ENCODE assay signal across 1 cellular context in genomic region chr2:46296840-46297545, GRCh38.
TF ChIP-seq lines count a peak whose summit lies in the region.

TSS of gene EPAS1 (plus strand) at chr2:46297407. CDS start at chr2:46297912, 505 bp downstream.

TF ChIP-seq in HepG2, 621 proteins besides CTCF, POLR2A, EP300 and RAD21 (continued from another document and continues in another):
- TF ChIP-seq ZNF563 (CRISPR knock-in tag; IDR thresholded peaks at IDR 0.05) (peak; percentile 82), MED13 (CRISPR knock-in tag; IDR thresholded peaks at IDR 0.05) (no peak; the same call in 1 of the 2 replicates), MLX (CRISPR knock-in tag; IDR thresholded peaks at IDR 0.05) (no peak), TEAD3 (CRISPR knock-in tag; optimal IDR thresholded peaks at IDR 0.05; ENCODE audit: borderline replicate concordance) (peak; percentile 18), HDAC1 (CRISPR knock-in tag; IDR thresholded peaks at IDR 0.05) (peak; percentile 38; the same call in 1 of the 2 replicates), SALL1 (CRISPR knock-in tag; IDR thresholded peaks at IDR 0.05) (peak; percentile 90), HINFP (CRISPR knock-in tag; IDR thresholded peaks at IDR 0.05; ENCODE audit: low read depth) (no peak), HOXA7 (CRISPR knock-in tag; IDR thresholded peaks at IDR 0.05) (no peak), ZNF598 (CRISPR knock-in tag; IDR thresholded peaks at IDR 0.05; ENCODE audit: borderline replicate concordance) (peak; percentile 72; the same call in 1 of the 2 replicates), ZBTB43 (CRISPR knock-in tag; conservative IDR thresholded peaks at IDR 0.05) (0 out of 2 replicates have a peak, but pooled peaks have one; percentile 26), RERE (CRISPR knock-in tag; IDR thresholded peaks at IDR 0.05; ENCODE audit: low read depth) (no peak), ZNF547 (CRISPR knock-in tag; IDR thresholded peaks at IDR 0.05) (peak; percentile 78; the same call in 1 of the 2 replicates), ZBTB42 (CRISPR knock-in tag; IDR thresholded peaks at IDR 0.05) (peak; percentile 57; the same call in 1 of the 2 replicates), MEIS1 (CRISPR knock-in tag; IDR thresholded peaks at IDR 0.05; ENCODE audit: borderline replicate concordance) (no peak), KLF6 (CRISPR knock-in tag; IDR thresholded peaks at IDR 0.05) (peak; percentile 90; the same call in 1 of the 2 replicates), THAP11 (CRISPR knock-in tag; IDR thresholded peaks at IDR 0.05) (peak; percentile 40), FOXO1 (CRISPR knock-in tag; IDR thresholded peaks at IDR 0.05) (peak; percentile 93), AGO2 (optimal IDR thresholded peaks at IDR 0.05; ENCODE audit: low read depth, low read length) (no peak), MAFK (conservative IDR thresholded peaks at IDR 0.05 in 1 of 2, IDR thresholded peaks at IDR 0.05 in 1 of 2; ENCODE audit: low read length in 2 of 2) (no peak), KMT2B (CRISPR knock-in tag; IDR thresholded peaks at IDR 0.05) (peak; percentile 60; the same call in 1 of the 2 replicates), RXRB (CRISPR knock-in tag; IDR thresholded peaks at IDR 0.05; ENCODE audit: borderline replicate concordance) (peak; percentile 81; the same call in 1 of the 2 replicates), LCORL (IDR thresholded peaks at IDR 0.05) (no peak), LCORL (CRISPR knock-in tag; IDR thresholded peaks at IDR 0.05) (peak; percentile 75), GMEB1 (CRISPR knock-in tag; IDR thresholded peaks at IDR 0.05; ENCODE audit: borderline replicate concordance) (peak; percentile 37), ZNF790 (CRISPR knock-in tag; IDR thresholded peaks at IDR 0.05; ENCODE audit: borderline replicate concordance) (no peak; the same call in 1 of the 2 replicates), ZNF777 (CRISPR knock-in tag; IDR thresholded peaks at IDR 0.05) (peak; percentile 97), MBD4 (IDR thresholded peaks at IDR 0.05; ENCODE audit: borderline replicate concordance, low read length) (no peak), SOX5 (CRISPR knock-in tag; IDR thresholded peaks at IDR 0.05; ENCODE audit: borderline replicate concordance) (peak; percentile 32; the same call in 1 of the 2 replicates), CEBPG (CRISPR knock-in tag; IDR thresholded peaks at IDR 0.05) (peak; percentile 55), IRF1 (CRISPR knock-in tag; IDR thresholded peaks at IDR 0.05; ENCODE audit: low read depth) (no peak), ATF4 (CRISPR knock-in tag; IDR thresholded peaks at IDR 0.05) (0 out of 4 replicates have a peak, but pooled peaks of 1 of the 2 experiments have one; percentile 5), TCF12 (IDR thresholded peaks at IDR 0.05) (no peak), TCF12 (CRISPR knock-in tag; IDR thresholded peaks at IDR 0.05) (peak; percentile 80; the same call in 1 of the 2 replicates), KAT2B (IDR thresholded peaks at IDR 0.05; ENCODE audit: borderline replicate concordance, low read depth, low read length) (no peak), IRX3 (CRISPR knock-in tag; IDR thresholded peaks at IDR 0.05; ENCODE audit: borderline replicate concordance, low read depth) (no peak), ZNF274 (CRISPR knock-in tag; IDR thresholded peaks at IDR 0.05) (peak; percentile 85), ZNF253 (CRISPR knock-in tag; IDR thresholded peaks at IDR 0.05; ENCODE audit: borderline replicate concordance) (no peak), FOXP1 (IDR thresholded peaks at IDR 0.05) (no peak), FOXP1 (CRISPR knock-in tag; IDR thresholded peaks at IDR 0.05) (peak; percentile 49; the same call in 1 of the 2 replicates), ZNF639 (CRISPR knock-in tag; conservative IDR thresholded peaks at IDR 0.05) (peak; percentile 85), NRL (CRISPR knock-in tag; IDR thresholded peaks at IDR 0.05; ENCODE audit: borderline replicate concordance) (peak; percentile 40; the same call in 1 of the 2 replicates), KDM4B (CRISPR knock-in tag; IDR thresholded peaks at IDR 0.05) (no peak), NPAS2 (CRISPR knock-in tag; IDR thresholded peaks at IDR 0.05; ENCODE audit: borderline replicate concordance) (no peak), PHB2 (IDR thresholded peaks at IDR 0.05; ENCODE audit: partially characterized antibody) (no peak), POLR2AphosphoS5 (IDR thresholded peaks at IDR 0.05; ENCODE audit: low read depth, low read length) (peak; percentile 86), GLMP (CRISPR knock-in tag; IDR thresholded peaks at IDR 0.05; ENCODE audit: borderline replicate concordance) (no peak), RNF219 (CRISPR knock-in tag; IDR thresholded peaks at IDR 0.05) (no peak; the same call in 1 of the 2 replicates), NFIB (CRISPR knock-in tag; IDR thresholded peaks at IDR 0.05; ENCODE audit: borderline replicate concordance) (no peak)
